In the genomic region with DNA sequence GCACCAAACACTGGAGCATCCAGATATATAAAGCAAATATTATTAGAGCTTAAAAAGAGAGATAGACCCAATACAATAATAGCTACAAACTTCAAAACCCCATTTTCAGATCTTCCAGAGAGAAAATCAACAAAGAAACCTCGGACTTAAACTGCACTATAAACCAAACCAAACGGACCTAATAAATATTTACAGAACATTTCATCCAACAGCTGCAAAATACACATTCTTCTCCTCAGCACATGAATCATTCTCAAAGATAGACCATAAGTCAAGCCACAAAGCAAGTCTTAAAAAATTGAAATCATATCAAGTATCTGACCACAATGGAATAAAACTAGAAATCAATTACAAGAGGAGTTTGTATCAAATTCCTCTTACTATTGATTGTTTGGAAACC, we compare ENCODE assay signal across 30 cellular contexts.
"Had no signal": no experiment of that assay in that cellular context is flagged by ENCODE, and none has a peak within 500 bp of the region (broad histone marks: within the 10 kb centered on the region; RNA-seq: fewer than 3 reads in every experiment).

No MANE protein-coding gene starts in this region.

- H3K36me3 ChIP-seq: ascending aorta, cardiac muscle cell had no signal

- H3K27ac Mint-ChIP-seq: activated CD4-positive, alpha-beta T cell treated with anti-CD3 and anti-CD28 coated beads, Interleukin-2, amount 10 ng/mL, durations not matched to agents 24 days and 14 days; activated CD8-positive, alpha-beta T cell treated with anti-CD3 and anti-CD28 coated beads for 36 hours; activated naive CD4-positive, alpha-beta T cell treated with anti-CD3 and anti-CD28 coated beads, Interleukin-2, amount 50 U/mL, for 24 hours; activated naive CD8-positive, alpha-beta T cell treated with anti-CD3 and anti-CD28 coated beads, Interleukin-2, amount 10 ng/mL, durations not matched to agents 7 days and 5 days; activated T-cell treated with anti-CD3 and anti-CD28 coated beads, Interleukin-2, amount 50 U/mL, for 72 hours; activated T-helper 2 cell treated with anti-CD3 and anti-CD28 coated beads, Interferon-gamma antibody, Interleukin-2, Interleukin-4, amounts not matched to agents 10 μg/mL and 5 μg/mL and 100 μg/mL, durations not matched to agents 14 hours and 24 hours and 36 hours had no signal

- FAIRE-seq: TTC549 had no signal

- H3K9ac ChIP-seq: KMS-11 had no signal

- H3K4me1 ChIP-seq: SJCRH30 had no signal

- H3K27ac ChIP-seq: ascending aorta, cardiac muscle cell, KMS-11, SJCRH30, SK-N-MC had no signal

- H3K27me3 ChIP-seq: ascending aorta, cardiac muscle cell, SJCRH30 had no signal

- H3K4me2 ChIP-seq: KMS-11 had no signal

- H3K36me3 Mint-ChIP-seq: activated naive CD4-positive, alpha-beta T cell treated with anti-CD3 and anti-CD28 coated beads, Interleukin-2, amount 50 U/mL, for 24 hours; activated naive CD8-positive, alpha-beta T cell treated with anti-CD3 and anti-CD28 coated beads, Interleukin-2, amount 10 ng/mL, durations not matched to agents 7 days and 5 days had no signal

- H3K4me3 ChIP-seq: ascending aorta, cardiac muscle cell, SJCRH30, SK-N-MC had no signal

- DNase-seq: activated CD4-positive, alpha-beta T cell treated with anti-CD3 and anti-CD28 coated beads, Interleukin-2, amount 10 ng/mL, durations not matched to agents 24 days and 14 days; activated CD4-positive, alpha-beta T cell treated with anti-CD3 and anti-CD28 coated beads, Interleukin-2, amount 50 U/mL, for 4 hours; activated CD8-positive, alpha-beta T cell treated with anti-CD3 and anti-CD28 coated beads for 36 hours; activated gamma-delta T cell; activated naive CD4-positive, alpha-beta T cell treated with Interleukin-2 at 50 U/mL for 16 hours; activated naive CD8-positive, alpha-beta T cell treated with anti-CD3 and anti-CD28 coated beads, Interleukin-2, amount 10 ng/mL, durations not matched to agents 7 days and 5 days; activated T-cell treated with anti-CD3 and anti-CD28 coated beads, Interleukin-2, amount 50 U/mL, for 1 hour; activated T-cell treated with anti-CD3 and anti-CD28 coated beads, Interleukin-2, amount 50 U/mL, for 72 hours; amygdala; NCI-H1092 treated with DMSO at 0.1 percent for 48 hours; NCI-H1417; NCI-H146; NCI-H187; NCI-H2029 treated with DMSO at 0.1 percent for 48 hours; NCI-H2107; NCI-H2171; NCI-H510A; NCI-H526; NCI-H748 treated with DMSO at 0.1 percent for 48 hours; NK-92 treated with Interleukin-12 subunit alpha and Interleukin-12 subunit beta, amount 100 ng/mL, for 24 hours; SHP77; SJCRH30 had no signal

- ATAC-seq: activated CD8-positive, alpha-beta T cell treated with anti-CD3 and anti-CD28 coated beads for 36 hours; activated T-cell treated with anti-CD3 and anti-CD28 coated beads, Interleukin-2, amount 50 U/mL, for 72 hours had no signal

- H3K4me1 Mint-ChIP-seq: activated CD4-positive, alpha-beta T cell treated with anti-CD3 and anti-CD28 coated beads, Interleukin-2, amount 10 ng/mL, durations not matched to agents 24 days and 14 days; activated naive CD4-positive, alpha-beta T cell treated with anti-CD3 and anti-CD28 coated beads, Interleukin-2, amount 50 U/mL, for 24 hours; activated naive CD8-positive, alpha-beta T cell treated with anti-CD3 and anti-CD28 coated beads, Interleukin-2, amount 10 ng/mL, durations not matched to agents 7 days and 5 days; central memory CD8-positive, alpha-beta T cell had no signal

- H3K4me3 Mint-ChIP-seq: activated CD4-positive, alpha-beta T cell treated with anti-CD3 and anti-CD28 coated beads, Interleukin-2, amount 10 ng/mL, durations not matched to agents 24 days and 14 days; activated CD8-positive, alpha-beta T cell treated with anti-CD3 and anti-CD28 coated beads for 36 hours; activated naive CD4-positive, alpha-beta T cell treated with anti-CD3 and anti-CD28 coated beads, Interleukin-2, amount 50 U/mL, for 24 hours; activated naive CD8-positive, alpha-beta T cell treated with anti-CD3 and anti-CD28 coated beads, Interleukin-2, amount 10 ng/mL, durations not matched to agents 7 days and 5 days; activated T-cell treated with anti-CD3 and anti-CD28 coated beads, Interleukin-2, amount 50 U/mL, for 72 hours; central memory CD8-positive, alpha-beta T cell had no signal
